ENCODE assay signal across 22 cellular contexts in genomic region chr6:169376458-169376857, GRCh38.
A peak's percentile ranks its signal among the peaks of the same experiment; 100 is the strongest.
DNase-seq lines count a peak whose midpoint lies in the region; ATAC-seq and TF ChIP-seq lines count a peak whose summit lies in the region.
"Had no signal": no experiment of that assay in that cellular context is flagged by ENCODE, and none has a peak within 500 bp of the region (broad histone marks: within the 10 kb centered on the region; RNA-seq: fewer than 3 reads in every experiment).

No MANE protein-coding gene starts in this region.

- peaks cover 22% of the 10 kb centered on the region for H3K9me3 Mint-ChIP-seq in osteocyte (ENCODE audit: unreplicated experiment)
- H3K9me3 Mint-ChIP-seq in CD4-positive, alpha-beta T cell, result no peaks in the 10 kb centered on the region
- H3K9me3 Mint-ChIP-seq in activated CD4-positive, alpha-beta T cell treated with anti-CD3 and anti-CD28 coated beads, Interleukin-2, amount 10 ng/mL, durations not matched to agents 24 days and 14 days, result peaks cover 4% of the 10 kb centered on the region

- no peak overlapping the region for H3K4me3 Mint-ChIP-seq in osteocyte (ENCODE audit: unreplicated experiment)
- H3K4me3 Mint-ChIP-seq in CD4-positive, alpha-beta T cell, result no peak overlapping the region
- H3K4me3 Mint-ChIP-seq in activated CD4-positive, alpha-beta T cell treated with anti-CD3 and anti-CD28 coated beads, Interleukin-2, amount 10 ng/mL, durations not matched to agents 24 days and 14 days, result no peak overlapping the region
- H3K4me3 Mint-ChIP-seq: CD14-positive monocyte; CD4-positive, alpha-beta memory T cell had no signal

- intact Hi-C loops in esophagus muscularis mucosa (cut with DNase I), result no loop called here
- intact Hi-C loops in CD4-positive, alpha-beta T cell (cut with DNase I, micrococcal nuclease), result no loop called here
- intact Hi-C loops in activated CD4-positive, alpha-beta T cell treated with anti-CD3 and anti-CD28 coated beads, Interleukin-2, amount 10 ng/mL, durations not matched to agents 24 days and 14 days (cut with micrococcal nuclease), result no loop called here

- no peak overlapping the region for H3K27ac Mint-ChIP-seq in osteocyte (ENCODE audit: unreplicated experiment)
- H3K27ac Mint-ChIP-seq in CD4-positive, alpha-beta T cell, result no peak overlapping the region
- no peak overlapping the region for H3K27ac Mint-ChIP-seq in activated CD4-positive, alpha-beta T cell treated with anti-CD3 and anti-CD28 coated beads, Interleukin-2, amount 10 ng/mL, durations not matched to agents 24 days and 14 days
- H3K27ac Mint-ChIP-seq: CD14-positive monocyte; CD4-positive, alpha-beta memory T cell had no signal

- no peaks in the 10 kb centered on the region for H3K4me1 Mint-ChIP-seq in osteocyte (ENCODE audit: unreplicated experiment)
- H3K4me1 Mint-ChIP-seq in CD4-positive, alpha-beta T cell (ENCODE audit: low read depth), result no peaks in the 10 kb centered on the region
- H3K4me1 Mint-ChIP-seq in activated CD4-positive, alpha-beta T cell treated with anti-CD3 and anti-CD28 coated beads, Interleukin-2, amount 10 ng/mL, durations not matched to agents 24 days and 14 days, result no peaks in the 10 kb centered on the region
- H3K4me1 Mint-ChIP-seq: CD14-positive monocyte; CD4-positive, alpha-beta memory T cell had no signal

- TF ChIP-seq EP300 in esophagus muscularis mucosa (IDR thresholded peaks at IDR 0.05), result no peak

- no peak for TF ChIP-seq POLR2A in esophagus muscularis mucosa (IDR thresholded peaks at IDR 0.05; ENCODE audit: low read depth)

- POLR2A ChIA-PET in CD4-positive, alpha-beta T cell (lab: Charles Lee), result no interaction called here

- CTCF ChIA-PET in CD4-positive, alpha-beta T cell (lab: Charles Lee), result no interaction called here

- peaks cover 4% of the 10 kb centered on the region for H3K36me3 Mint-ChIP-seq in osteocyte (ENCODE audit: unreplicated experiment)
- no peaks in the 10 kb centered on the region for H3K36me3 Mint-ChIP-seq in CD4-positive, alpha-beta T cell (ENCODE audit: low read depth)
- H3K36me3 Mint-ChIP-seq in activated CD4-positive, alpha-beta T cell treated with anti-CD3 and anti-CD28 coated beads, Interleukin-2, amount 10 ng/mL, durations not matched to agents 24 days and 14 days (ENCODE audit: low read depth), result no peaks in the 10 kb centered on the region
- H3K36me3 Mint-ChIP-seq: CD14-positive monocyte had no signal

- 97% methylated on average over 8 of the region's 10 CpGs for WGBS in esophagus muscularis mucosa

- DNase-seq in adipocyte (ENCODE audit: low read depth) (no peak), esophagus muscularis mucosa (ENCODE audit: extremely low spot score) (peak; percentile 19), osteocyte (ENCODE audit: extremely low spot score, unreplicated experiment) (peak; percentile 77)
- no peak for DNase-seq in CD4-positive, alpha-beta T cell
- no peak for DNase-seq in stimulated activated CD4-positive, alpha-beta T cell treated with anti-CD3 and anti-CD28 coated beads, Interleukin-4, amount 100 ng/mL, for 1 hour
- DNase-seq in activated CD4-positive, alpha-beta T cell treated with anti-CD3 and anti-CD28 coated beads, Interleukin-2, amount 10 ng/mL, durations not matched to agents 24 days and 14 days, result no peak
- DNase-seq: 8988T; ACHN; AML-193; BE2C; Calu3; CD4-positive, alpha-beta memory T cell; COR-L47; DMS53; DMS79 treated with DMSO at 0.1 percent for 48 hours; GF-D8; GM23248; H7; HCEC 1CT had no signal

- no peaks in the 10 kb centered on the region for H3K4me1 ChIP-seq in adipocyte (ENCODE audit: control insufficient read depth, insufficient read depth, low read length)
- H3K4me1 ChIP-seq in esophagus muscularis mucosa, result no peaks in the 10 kb centered on the region
- H3K4me1 ChIP-seq: A549, BE2C had no signal

- ATAC-seq in CD4-positive, alpha-beta T cell (ENCODE audit: poor library complexity), result no peak
- ATAC-seq: A549 had no signal

- H3K27me3 Mint-ChIP-seq in osteocyte (ENCODE audit: unreplicated experiment), result peaks cover 2% of the 10 kb centered on the region
- H3K27me3 Mint-ChIP-seq in CD4-positive, alpha-beta T cell, result peaks cover 8% of the 10 kb centered on the region
- no peaks in the 10 kb centered on the region for H3K27me3 Mint-ChIP-seq in activated CD4-positive, alpha-beta T cell treated with anti-CD3 and anti-CD28 coated beads, Interleukin-2, amount 10 ng/mL, durations not matched to agents 24 days and 14 days

- peaks cover 68% of the 10 kb centered on the region for H3K9me3 ChIP-seq in adipocyte (ENCODE audit: control insufficient read depth, low read length)
- peaks cover 0 to 6% (median 0%) of the 10 kb centered on the region in 4 donors for H3K9me3 ChIP-seq in esophagus muscularis mucosa
- H3K9me3 ChIP-seq in CD4-positive, alpha-beta T cell (ENCODE audit: control insufficient read depth, low read length), result peaks cover 4% of the 10 kb centered on the region
- H3K9me3 ChIP-seq: BE2C had no signal

- H3K27ac ChIP-seq in esophagus muscularis mucosa (replicated peaks in 1 of 4), result no peak overlapping the region
- H3K27ac ChIP-seq in CD4-positive, alpha-beta T cell (ENCODE audit: low read depth, low read length), result no peak overlapping the region
- H3K27ac ChIP-seq: A549; BLaER1 treated with 17β-estradiol and CSF1 and Interleukin-3, amounts not matched to agents 10 nM and 100 nM; GM23248 had no signal

- H3K27me3 ChIP-seq in adipocyte (replicated peaks; ENCODE audit: control insufficient read depth, insufficient read depth, low read length) (no peaks in the 10 kb centered on the region), esophagus muscularis mucosa (no peaks in the 10 kb centered on the region)
- H3K27me3 ChIP-seq in CD4-positive, alpha-beta T cell (ENCODE audit: control insufficient read depth, insufficient read depth, low read length), result no peaks in the 10 kb centered on the region
- H3K27me3 ChIP-seq: BE2C; BLaER1 treated with 17β-estradiol and CSF1 and Interleukin-3, amounts not matched to agents 10 nM and 100 nM had no signal

- TF ChIP-seq CTCF in esophagus muscularis mucosa (IDR thresholded peaks at IDR 0.05), result no peak
- TF ChIP-seq CTCF in osteocyte (IDR thresholded peaks at IDR 0.05), result no peak
- TF ChIP-seq CTCF in CD4-positive, alpha-beta T cell (IDR thresholded peaks at IDR 0.05), result no peak

- no peaks in the 10 kb centered on the region for H3K36me3 ChIP-seq in adipocyte (ENCODE audit: control insufficient read depth, insufficient read depth, low read length, severe bottlenecking)
- no peaks in the 10 kb centered on the region for H3K36me3 ChIP-seq in esophagus muscularis mucosa
- H3K36me3 ChIP-seq: BE2C had no signal

- H3K9ac ChIP-seq in adipocyte (ENCODE audit: low read length), result no peak overlapping the region
- H3K9ac ChIP-seq: BLaER1 treated with 17β-estradiol and CSF1 and Interleukin-3, amounts not matched to agents 10 nM and 100 nM; GM23248 had no signal

- H3K4me3 ChIP-seq in adipocyte (ENCODE audit: low read length) (peak overlapping the region; percentile 39), esophagus muscularis mucosa (no peak overlapping the region)
- H3K4me3 ChIP-seq: A549; BLaER1 treated with 17β-estradiol and CSF1 and Interleukin-3, amounts not matched to agents 10 nM and 100 nM; GM23248 had no signal

Comparison
In these comparisons a context has a peak if more than half of its experiments do, and no peak if none do; other contexts are left out.
1. DNase-seq: peak in esophagus muscularis mucosa (single experiment) and osteocyte (single experiment); none in adipocyte (single experiment), CD4-positive, alpha-beta T cell (0 of 10), stimulated activated CD4-positive, alpha-beta T cell treated with anti-CD3 and anti-CD28 coated beads, Interleukin-4, amount 100 ng/mL, for 1 hour (single experiment) and activated CD4-positive, alpha-beta T cell treated with anti-CD3 and anti-CD28 coated beads, Interleukin-2, amount 10 ng/mL, durations not matched to agents 24 days and 14 days (single experiment).